33 cellular contexts compared by ENCODE assay signal in the genomic region with DNA sequence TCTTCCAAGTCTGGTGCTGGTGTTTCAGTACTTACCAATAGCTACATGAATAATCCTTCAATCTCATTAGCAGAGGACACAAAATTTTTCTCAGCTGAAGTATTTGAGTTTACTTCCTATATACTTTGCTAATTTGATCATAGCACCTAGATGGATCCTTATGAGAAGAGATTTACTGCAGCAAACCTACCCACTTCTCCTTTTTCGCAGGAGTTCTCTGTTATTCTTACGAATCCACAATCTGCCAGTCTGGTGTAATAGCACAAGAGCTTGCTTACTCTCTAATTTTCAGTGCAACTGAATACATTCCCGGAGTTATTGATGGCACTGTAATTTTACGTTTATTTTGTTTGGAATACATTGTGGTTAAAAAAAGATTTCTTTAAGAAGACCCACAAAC.
DNase-seq lines count a peak whose midpoint lies in the region; ATAC-seq, FAIRE-seq and TF ChIP-seq lines count a peak whose summit lies in the region.
"Had no signal": no experiment of that assay in that cellular context is flagged by ENCODE, and none has a peak within 500 bp of the region (broad histone marks: within the 10 kb centered on the region; RNA-seq: fewer than 3 reads in every experiment).

No MANE protein-coding gene starts in this region.

- no peak overlapping the region for H3K4me2 ChIP-seq in GM12878 (ENCODE audit: control insufficient read depth, insufficient read depth)
- no peak overlapping the region for H3K4me2 ChIP-seq in osteoblast (ENCODE audit: insufficient read depth, low read length)

- no peak overlapping the region for H2AFZ ChIP-seq in GM12878 (ENCODE audit: control insufficient read depth, low read depth, low read length)
- peak overlapping the region; percentile 40 for H2AFZ ChIP-seq in osteoblast (ENCODE audit: low read length)
- H2AFZ ChIP-seq: GM23248 had no signal

- no peak for TF ChIP-seq EP300 in GM12878 (IDR thresholded peaks at IDR 0.05; ENCODE audit: borderline replicate concordance in 1 of 2, control insufficient read depth in 1 of 2, low read depth in 2 of 2, low read length in 2 of 2)

- no peak for TF ChIP-seq RAD21 in GM12878 (IDR thresholded peaks at IDR 0.05; ENCODE audit: insufficient read depth, low read depth, low read length)

- H3K9me3 ChIP-seq in GM12878 (replicated peaks; ENCODE audit: control insufficient read depth, insufficient read depth, low read length) (no peaks in the 10 kb centered on the region), osteoblast (ENCODE audit: low read depth, low read length) (no peaks in the 10 kb centered on the region)
- H3K9me3 ChIP-seq: Caco-2, MG63, ovary had no signal

- intact Hi-C loops in GM12878 (cut with micrococcal nuclease; ENCODE audit: unreplicated experiment): no loop called here

- H3K4me3 ChIP-seq in GM12878 (no peak overlapping the region), osteoblast (ENCODE audit: insufficient read depth, low read length) (no peak overlapping the region)
- H3K4me3 ChIP-seq: GM23248, MG63, ovary, skin epidermis had no signal

- H3K27me3 ChIP-seq in GM12878 (replicated peaks in 1 of 2; ENCODE audit: control insufficient read depth in 2 of 2, insufficient read depth in 2 of 2, low read length in 1 of 2) (no peaks in the 10 kb centered on the region), osteoblast (ENCODE audit: insufficient read depth, low read length) (no peaks in the 10 kb centered on the region)
- H3K27me3 ChIP-seq: MG63, ovary had no signal

- H3K36me3 ChIP-seq in GM12878 (ENCODE audit: control insufficient read depth in 2 of 2, insufficient read depth in 2 of 2, low read length in 1 of 2): no peaks in the 10 kb centered on the region
- H3K36me3 ChIP-seq in osteoblast (ENCODE audit: insufficient read depth, low read length): no peaks in the 10 kb centered on the region
- H3K36me3 ChIP-seq: MG63, ovary had no signal

- 94% methylated on average over 4 of the region's 4 CpGs for WGBS in GM12878 (ENCODE audit: insufficient coverage, insufficient replicate concordance, low lambda C conversion rate, missing lambda C conversion rate)

- POLR2A ChIA-PET in GM12878 (lab: Charles Lee): no interaction called here

- H3K79me2 ChIP-seq in GM12878 (ENCODE audit: control insufficient read depth, insufficient read depth, low read length): no peaks in the 10 kb centered on the region
- H3K79me2 ChIP-seq in osteoblast (ENCODE audit: insufficient read depth, low read length): no peaks in the 10 kb centered on the region

- H3K27ac ChIP-seq in GM12878 (ENCODE audit: control insufficient read depth, insufficient read depth): no peak overlapping the region
- no peak overlapping the region for H3K27ac ChIP-seq in osteoblast (ENCODE audit: low read depth, low read length)
- H3K27ac ChIP-seq: 22Rv1, GM23248, ovary, skin epidermis had no signal

- no peak overlapping the region for H3K9ac ChIP-seq in GM12878 (ENCODE audit: control insufficient read depth, insufficient read depth, low read length)
- H3K9ac ChIP-seq: GM23248 had no signal

- FAIRE-seq in GM12878 (lab: Jason Lieb, UNC): peak; percentile 38
- FAIRE-seq: bronchial epithelial cell, endothelial cell of umbilical vein, frontal cortex, G401.6 had no signal

- no peak for TF ChIP-seq POLR2A in GM12878 (IDR thresholded peaks at IDR 0.05; ENCODE audit: low read depth, low read length)

- DNase-seq in DMS 273 (lab: John Stamatoyannopoulos, UW; ENCODE audit: unreplicated experiment) (peak; percentile 44), DMS 273 treated with DMSO at 0.1 percent for 48 hours (lab: John Stamatoyannopoulos, UW) (no peak), NCI-H82 (lab: John Stamatoyannopoulos, UW) (peak; percentile 75), GM12878 (ENCODE audit: low read depth, low spot score) (no peak), osteoblast (ENCODE audit: insufficient read length, low spot score, missing footprints) (no peak), A172 (ENCODE audit: low spot score) (no peak), cerebellum (ENCODE audit: low spot score) (no peak), omental fat pad (ENCODE audit: low spot score) (no peak)
- DNase-seq: activated CD4-positive, alpha-beta T cell treated with anti-CD3 and anti-CD28 coated beads, Interleukin-2, amount 50 U/mL, for 1 hour; activated effector memory CD4-positive, alpha-beta T cell treated with anti-CD3 and anti-CD28 coated beads, Interleukin-2, amount 50 U/mL, for 16 hours; activated T-cell treated with anti-CD3 and anti-CD28 coated beads, Interleukin-2, amount 50 U/mL, for 24 hours; Caco-2; DMS79; GM23248; kidney glomerular epithelial cell; MG63; naive thymus-derived CD8-positive, alpha-beta T cell; NCI-H1436; NCI-H2107; NCI-H345; NCI-H748 treated with DMSO at 0.1 percent for 48 hours; ovary; PC-3; substantia nigra had no signal

- no TSS peak for BruUV-seq in GM12878 (replicated peaks; lab: Mats Ljungman, UMichigan)

- no peaks in the 10 kb centered on the region for H4K20me1 ChIP-seq in GM12878 (ENCODE audit: control insufficient read depth, insufficient read depth)
- H4K20me1 ChIP-seq in osteoblast (ENCODE audit: insufficient read depth, low read length): no peaks in the 10 kb centered on the region

- SMC1A ChIA-PET in GM12878 (lab: Charles Lee; ENCODE audit: uncharacterized antibody, unreplicated experiment): no interaction called here

- CTCF ChIA-PET in GM12878 (lab: Yijun Ruan, JAX): interaction anchor here (1.0 to 1.9 kb wide), 2 partner anchors 14 to 767 kb away, joined by 3 to 4 read pairs; no protein-coding TSS in a partner anchor

- ATAC-seq in GM12878: no peak
- ATAC-seq in omental fat pad (ENCODE audit: low FRiP score): no peak
- ATAC-seq: naive thymus-derived CD8-positive, alpha-beta T cell; PC-3; SK-N-SH treated with all-trans-retinoic acid at 6 μM for 48 hours; stimulated activated memory B cell treated with anti-CD40 and anti-IgM and Interleukin-4, amounts not matched to agents 10 μg/mL and 1 μg/mL and 100 μg/mL, for 72 hours; WTC11 had no signal

- RAD21 ChIA-PET in GM12878 (lab: Charles Lee; ENCODE audit: unreplicated experiment): interaction anchor here (0.5 kb wide), 1 partner anchor 1833 kb away, joined by 3 read pairs; no protein-coding TSS in a partner anchor

- H3K4me1 ChIP-seq in GM12878 (ENCODE audit: control insufficient read depth, insufficient read depth, low read length): no peaks in the 10 kb centered on the region
- H3K4me1 ChIP-seq in osteoblast (ENCODE audit: insufficient read depth, low read length): no peaks in the 10 kb centered on the region
- H3K4me1 ChIP-seq: Caco-2 had no signal

- in situ Hi-C loops in GM12878 (cut with MboI): no loop called here

- TF ChIP-seq CTCF in GM12878 (IDR thresholded peaks at IDR 0.05 in 2 of 3, conservative IDR thresholded peaks at IDR 0.05 in 1 of 3; ENCODE audit: control insufficient read depth in 2 of 3, extremely low read depth in 1 of 3, insufficient read depth in 1 of 3, low read depth in 3 of 3, low read length in 3 of 3) (no peak), osteoblast (IDR thresholded peaks at IDR 0.05; ENCODE audit: extremely low read depth, low read depth, low read length) (no peak), omental fat pad (IDR thresholded peaks at IDR 0.05) (no peak)

TF ChIP-seq in GM12878, 131 proteins besides CTCF, POLR2A, EP300 and RAD21:
- TF ChIP-seq SPI1 (IDR thresholded peaks at IDR 0.05; ENCODE audit: borderline replicate concordance, insufficient read depth, low read depth, low read length) (peak; percentile 57; the same call in 1 of the 2 replicates), JUND (IDR thresholded peaks at IDR 0.05; ENCODE audit: low read depth, low read length) (no peak), WRNIP1 (IDR thresholded peaks at IDR 0.05; ENCODE audit: borderline replicate concordance, low read depth, low read length) (no peak)

Comparison
In these comparisons a context has a peak if more than half of its experiments do, and no peak if none do; other contexts are left out.
1. DNase-seq: peak in DMS 273 (single experiment) and NCI-H82 (single experiment); none in DMS 273 treated with DMSO at 0.1 percent for 48 hours (single experiment), GM12878 (single experiment), osteoblast (single experiment), A172 (single experiment), cerebellum (single experiment) and omental fat pad (single experiment).